ENCODE assay signal across 8 cellular contexts in genomic region chr6:150068786-150069648, GRCh38. TPM values are rescaled to one million over a fixed set of nuclear protein-coding genes. Genes with fewer than 3 reads are reported as not detected.
A peak's percentile ranks its signal among the peaks of the same experiment; 100 is the strongest.
DNase-seq lines count a peak whose midpoint lies in the region; ATAC-seq and TF ChIP-seq lines count a peak whose summit lies in the region.

Gene ULBP3, minus strand, starts transcription at chr6:150069121. Its CDS starts 55 bp downstream, at chr6:150069066.

- no peaks in the 10 kb centered on the region for H3K4me1 ChIP-seq in iPS-18a (ENCODE audit: control insufficient read depth, low read depth, low read length)
- H3K4me1 ChIP-seq in skeletal muscle satellite cell (ENCODE audit: control insufficient read depth, insufficient read depth, low read length) = peaks cover 15% of the 10 kb centered on the region

- peak; percentile 80 for TF ChIP-seq CTCF in VCaP (conservative IDR thresholded peaks at IDR 0.05)

- ATAC-seq in GM18858 (IDR thresholded peaks at IDR 0.05; ENCODE audit: unreplicated experiment) = no peak

- in situ Hi-C loops in T47D (cut with HindIII; ENCODE audit: low pct_unique_long_range_greater_than_20kb, low sequenced_read_pairs) = no loop called here

- peaks cover 23% of the 10 kb centered on the region for H3K27me3 ChIP-seq in iPS-18a (ENCODE audit: control insufficient read depth, insufficient read depth, low read length)
- peaks cover 6% of the 10 kb centered on the region for H3K27me3 ChIP-seq in skeletal muscle satellite cell (ENCODE audit: control insufficient read depth, insufficient read depth, low read length)

- H3K9ac ChIP-seq in iPS-18a (ENCODE audit: low read length) (peak within 1 kb of the TSS; percentile 24), skeletal muscle satellite cell (ENCODE audit: low read depth, low read length) (peak within 1 kb of the TSS; percentile 88)

- H3K4me2 ChIP-seq in skeletal muscle satellite cell (ENCODE audit: low read length) = peak within 1 kb of the TSS; percentile 83

- DNase-seq in DMS79 treated with DMSO at 0.1 percent for 48 hours (lab: John Stamatoyannopoulos, UW) (peak; percentile 52), GOT3 (lab: John Stamatoyannopoulos, UW) (peak; percentile 82), MV-4-11 (lab: John Stamatoyannopoulos, UW) (peak; percentile 85), T47D (ENCODE audit: low read depth in 1 of 2, low spot score in 1 of 2) (peak; percentile 85 to 93)

- H3K4me3 ChIP-seq in iPS-18a (ENCODE audit: low read length) (peak within 1 kb of the TSS; percentile 58), skeletal muscle satellite cell (ENCODE audit: low read length) (peak within 1 kb of the TSS; percentile 92)

- no peaks in the 10 kb centered on the region for H3K9me3 ChIP-seq in iPS-18a (ENCODE audit: control insufficient read depth, low read depth, low read length)
- H3K9me3 ChIP-seq in skeletal muscle satellite cell (replicated peaks; ENCODE audit: low read length) = no peaks in the 10 kb centered on the region

- H3K27ac ChIP-seq in VCaP (peak within 1 kb of the TSS; percentile 64), iPS-18a (ENCODE audit: low read length) (no peak within 1 kb of the TSS)

- no peaks in the 10 kb centered on the region for H3K36me3 ChIP-seq in iPS-18a (ENCODE audit: control insufficient read depth, low read depth, low read length)
- H3K36me3 ChIP-seq in skeletal muscle satellite cell (ENCODE audit: insufficient read depth, low read length) = peaks cover 8% of the 10 kb centered on the region

RNA-seq across cellular contexts. Expression of gene ULBP3, which starts in this region (rescaled TPM):
- 21.2 and 27.1 TPM in 2 replicates for total RNA-seq in skeletal muscle satellite cell (2012; rRNA removed)
